In genomic region chr1:100400332-100400933, GRCh38 we compare ENCODE assay signal across 8 cellular contexts. TPM values are rescaled to one million over a fixed set of nuclear protein-coding genes. Genes with fewer than 3 reads are reported as not detected.
DNase-seq lines count a peak whose midpoint lies in the region; ATAC-seq and TF ChIP-seq lines count a peak whose summit lies in the region.

No MANE protein-coding gene starts in this region.

- no peaks in the 10 kb centered on the region for H3K9me3 ChIP-seq in psoas muscle

- peaks cover 14% of the 10 kb centered on the region for H3K9me3 Mint-ChIP-seq in activated CD4-positive, alpha-beta T cell treated with anti-CD3 and anti-CD28 coated beads, Interleukin-2, amount 10 ng/mL, durations not matched to agents 7 days and 5 days

- H3K4me3 ChIP-seq in psoas muscle, result no peak overlapping the region

- H3K4me1 Mint-ChIP-seq in activated CD4-positive, alpha-beta T cell treated with anti-CD3 and anti-CD28 coated beads, Interleukin-2, amount 10 ng/mL, durations not matched to agents 7 days and 5 days, result peaks cover 84% of the 10 kb centered on the region

- no peaks in the 10 kb centered on the region for H3K27me3 ChIP-seq in psoas muscle (ENCODE audit: insufficient read depth in 3 of 3, low read length in 2 of 3)

- peak overlapping the region; percentile 98 for H3K27ac Mint-ChIP-seq in activated CD4-positive, alpha-beta T cell treated with anti-CD3 and anti-CD28 coated beads, Interleukin-2, amount 10 ng/mL, durations not matched to agents 7 days and 5 days

- ATAC-seq in GM19372 (IDR thresholded peaks at IDR 0.05; ENCODE audit: low read depth, unreplicated experiment), result peak; percentile 69
- peak; percentile 81 for ATAC-seq in Right ventricle myocardium superior (ENCODE audit: poor library complexity)
- no peak for ATAC-seq in psoas muscle

- H3K27ac ChIP-seq in psoas muscle, result no peak overlapping the region

- peak overlapping the region; percentile 67 for H3K4me3 Mint-ChIP-seq in activated CD4-positive, alpha-beta T cell treated with anti-CD3 and anti-CD28 coated beads, Interleukin-2, amount 10 ng/mL, durations not matched to agents 7 days and 5 days

- peaks cover 0 to 4% of the 10 kb centered on the region in 2 donors for H3K36me3 ChIP-seq in psoas muscle (ENCODE audit: insufficient read depth in 1 of 2, low read depth in 1 of 2)

- intact Hi-C loops in Right ventricle myocardium superior (cut with DNase I) (no loop called here), psoas muscle (cut with DNase I) (no loop called here)

- in situ Hi-C loops in KBM-7 (cut with MboI; ENCODE audit: low pct_unique_long_range_greater_than_20kb, low sequenced_read_pairs), result no loop called here

- no peak for TF ChIP-seq CTCF in psoas muscle (IDR thresholded peaks at IDR 0.05)

- 68 to 80% (median 70%) methylated on average over 2 of the region's 2 CpGs for whole genome bisulfite sequencing in psoas muscle, 3 donors

- H3K4me1 ChIP-seq in psoas muscle, result no peaks in the 10 kb centered on the region

- peak; percentile 90 for DNase-seq in KBM-7
- DNase-seq in activated CD4-positive, alpha-beta T cell treated with anti-CD3 and anti-CD28 coated beads, Interleukin-2, amount 10 ng/mL, durations not matched to agents 7 days and 5 days, result peak; percentile 84
- peak; percentile 54 for DNase-seq in Right ventricle myocardium superior
- peak; percentile 55 for DNase-seq in stimulated activated CD4-positive, alpha-beta T cell treated with anti-CD3 and anti-CD28 coated beads, Interleukin-15, amount 100 ng/mL, for 24 hours
- DNase-seq in NCI-H226, result no peak
- no peak for DNase-seq in psoas muscle
- DNase-seq in NCI-H187 (lab: John Stamatoyannopoulos, UW), result no peak

- peaks cover 66% of the 10 kb centered on the region for H3K36me3 Mint-ChIP-seq in activated CD4-positive, alpha-beta T cell treated with anti-CD3 and anti-CD28 coated beads, Interleukin-2, amount 10 ng/mL, durations not matched to agents 7 days and 5 days (ENCODE audit: low read depth)

- no peaks in the 10 kb centered on the region for H3K27me3 Mint-ChIP-seq in activated CD4-positive, alpha-beta T cell treated with anti-CD3 and anti-CD28 coated beads, Interleukin-2, amount 10 ng/mL, durations not matched to agents 7 days and 5 days

- POLR2A ChIA-PET in activated CD4-positive, alpha-beta T cell treated with anti-CD3 and anti-CD28 coated beads, Interleukin-2, amount 10 ng/mL, durations not matched to agents 7 days and 5 days (lab: Charles Lee), result interaction anchor here (1.0 kb wide), 1 partner anchor 40 kb away, joined by 3 read pairs; no protein-coding TSS in a partner anchor

- CTCF ChIA-PET in activated CD4-positive, alpha-beta T cell treated with anti-CD3 and anti-CD28 coated beads, Interleukin-2, amount 10 ng/mL, durations not matched to agents 7 days and 5 days (lab: Charles Lee), result interaction anchor here (0.6 to 1.0 kb wide), 2 partner anchors 25 to 495 kb away, joined by 3 read pairs; no protein-coding TSS in a partner anchor

RNA-seq across cellular contexts. Expression of gene CDC14A, which starts 48.1 kb away (rescaled TPM):
- total RNA-seq in activated CD4-positive, alpha-beta T cell treated with anti-CD3 and anti-CD28 coated beads, Interleukin-2, amount 10 ng/mL, durations not matched to agents 7 days and 5 days, result 10 to 100 TPM; 39.9 to 43.3 TPM
- 3.6 TPM for total RNA-seq in Right ventricle myocardium superior
- 1 to 10 TPM; 2.3 to 5.5 (median 2.9) TPM for total RNA-seq in psoas muscle
- polyA plus RNA-seq in psoas muscle, result 1 to 10 TPM in 2 of 3 donors, under 1 TPM in 1; 0.44 to 1.3 (median 1.2) TPM

Comparison
In these comparisons a context has a peak if more than half of its experiments do, and no peak if none do; other contexts are left out.
1. ATAC-seq: peak in GM19372 (single experiment) and Right ventricle myocardium superior (single experiment); none in psoas muscle (0 of 4).
2. DNase-seq: peak in KBM-7 (single experiment), activated CD4-positive, alpha-beta T cell treated with anti-CD3 and anti-CD28 coated beads, Interleukin-2, amount 10 ng/mL, durations not matched to agents 7 days and 5 days (single experiment), Right ventricle myocardium superior (single experiment) and stimulated activated CD4-positive, alpha-beta T cell treated with anti-CD3 and anti-CD28 coated beads, Interleukin-15, amount 100 ng/mL, for 24 hours (single experiment); none in NCI-H226 (single experiment), psoas muscle (0 of 2) and NCI-H187 (0 of 2).